21 cellular contexts compared by ENCODE assay signal in the genomic region with DNA sequence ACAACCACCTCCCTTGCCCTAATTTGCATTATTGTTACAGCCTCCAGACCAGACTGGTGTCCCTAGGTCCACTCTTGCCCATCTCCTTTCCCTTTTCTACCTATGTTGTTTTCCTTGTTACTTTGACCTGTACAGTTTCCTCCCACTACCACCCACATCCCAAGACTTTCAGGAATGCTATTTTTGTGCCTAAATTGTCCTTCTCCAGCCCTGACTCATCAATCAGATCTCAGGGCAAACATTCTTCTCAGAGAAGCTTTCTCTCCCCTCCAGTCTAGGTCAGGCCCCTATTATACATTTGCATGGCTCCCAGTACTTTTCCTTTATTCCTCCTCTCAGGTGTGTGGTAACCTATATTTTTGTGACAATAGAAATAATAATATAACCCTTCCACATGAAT.
"Had no signal": no experiment of that assay in that cellular context is flagged by ENCODE, and none has a peak within 500 bp of the region (broad histone marks: within the 10 kb centered on the region; RNA-seq: fewer than 3 reads in every experiment).

No MANE protein-coding gene starts in this region.

- H3K27me3 ChIP-seq: esophagus squamous epithelium, ovary, right lobe of liver, tibial nerve, upper lobe of left lung, uterus had no signal

- H3K27ac ChIP-seq: esophagus squamous epithelium, heart right ventricle, ovary, right lobe of liver, thoracic aorta, tibial nerve, upper lobe of left lung, uterus had no signal

- H3K9me3 ChIP-seq: esophagus squamous epithelium, heart right ventricle, ovary, right lobe of liver, thoracic aorta, tibial nerve, upper lobe of left lung, uterus had no signal

- H3K36me3 ChIP-seq: esophagus squamous epithelium, heart right ventricle, ovary, right lobe of liver, thoracic aorta, tibial nerve, upper lobe of left lung, uterus had no signal

- H3K4me1 ChIP-seq: esophagus squamous epithelium, heart right ventricle, right lobe of liver, tibial nerve, upper lobe of left lung, uterus had no signal

- ATAC-seq: effector memory CD8-positive, alpha-beta T cell; heart right ventricle; natural killer cell; right lobe of liver; stimulated activated naive B cell treated with anti-CD40 and anti-IgM and Interleukin-4, amounts not matched to agents 10 μg/mL and 1 μg/mL and 100 μg/mL, for 72 hours had no signal

- H3K4me3 ChIP-seq: esophagus squamous epithelium, heart right ventricle, lung, ovary, right lobe of liver, thoracic aorta, tibial nerve, upper lobe of left lung, uterus had no signal

- DNase-seq: cortex of kidney; effector memory CD8-positive, alpha-beta T cell; erythroblast; esophagus squamous epithelium; foreskin melanocyte; glutamatergic neuron; heart right ventricle; hippocampal formation; natural killer cell; occipital lobe; ovary; right lobe of liver; small intestine; stimulated activated CD4-positive, alpha-beta T cell treated with anti-CD3 and anti-CD28 coated beads, Interleukin-15, amount 100 ng/mL, for 24 hours; stimulated activated CD4-positive, alpha-beta T cell treated with anti-CD3 and anti-CD28 coated beads, Interleukin-2, amount 100 ng/mL, for 48 hours; stimulated activated naive B cell treated with anti-CD40 and anti-IgM and Interleukin-4, amounts not matched to agents 10 μg/mL and 1 μg/mL and 100 μg/mL, for 72 hours; upper lobe of left lung; uterus had no signal
